ENCODE assay signal across 1 cellular context in the genomic region with DNA sequence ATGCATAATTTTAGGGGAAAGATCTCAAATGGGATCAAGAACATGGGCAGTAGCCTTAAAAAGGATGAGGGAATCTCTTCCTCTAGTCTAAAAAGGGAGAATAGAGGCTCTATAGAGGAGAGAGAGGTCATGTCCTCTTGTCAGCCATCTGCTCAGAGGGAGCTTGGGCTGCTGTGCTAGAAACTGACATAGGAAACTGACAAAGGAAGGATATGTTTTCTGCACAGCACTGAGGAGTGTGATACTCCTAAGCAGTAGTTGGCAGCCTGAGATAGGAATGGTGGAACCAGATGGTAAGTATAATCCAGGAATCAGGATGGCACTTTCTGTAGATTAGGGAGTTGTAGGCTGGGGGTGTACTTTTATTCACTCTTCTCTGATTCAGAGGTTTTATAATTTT.
TF ChIP-seq lines count a peak whose summit lies in the region.

No MANE protein-coding gene starts in this region.

TF ChIP-seq in HepG2, 621 proteins besides CTCF, POLR2A, EP300 and RAD21 (continued from another document):
- TF ChIP-seq YEATS2 (CRISPR knock-in tag; IDR thresholded peaks at IDR 0.05; ENCODE audit: borderline replicate concordance), result no peak
- TF ChIP-seq, protein P1, sequence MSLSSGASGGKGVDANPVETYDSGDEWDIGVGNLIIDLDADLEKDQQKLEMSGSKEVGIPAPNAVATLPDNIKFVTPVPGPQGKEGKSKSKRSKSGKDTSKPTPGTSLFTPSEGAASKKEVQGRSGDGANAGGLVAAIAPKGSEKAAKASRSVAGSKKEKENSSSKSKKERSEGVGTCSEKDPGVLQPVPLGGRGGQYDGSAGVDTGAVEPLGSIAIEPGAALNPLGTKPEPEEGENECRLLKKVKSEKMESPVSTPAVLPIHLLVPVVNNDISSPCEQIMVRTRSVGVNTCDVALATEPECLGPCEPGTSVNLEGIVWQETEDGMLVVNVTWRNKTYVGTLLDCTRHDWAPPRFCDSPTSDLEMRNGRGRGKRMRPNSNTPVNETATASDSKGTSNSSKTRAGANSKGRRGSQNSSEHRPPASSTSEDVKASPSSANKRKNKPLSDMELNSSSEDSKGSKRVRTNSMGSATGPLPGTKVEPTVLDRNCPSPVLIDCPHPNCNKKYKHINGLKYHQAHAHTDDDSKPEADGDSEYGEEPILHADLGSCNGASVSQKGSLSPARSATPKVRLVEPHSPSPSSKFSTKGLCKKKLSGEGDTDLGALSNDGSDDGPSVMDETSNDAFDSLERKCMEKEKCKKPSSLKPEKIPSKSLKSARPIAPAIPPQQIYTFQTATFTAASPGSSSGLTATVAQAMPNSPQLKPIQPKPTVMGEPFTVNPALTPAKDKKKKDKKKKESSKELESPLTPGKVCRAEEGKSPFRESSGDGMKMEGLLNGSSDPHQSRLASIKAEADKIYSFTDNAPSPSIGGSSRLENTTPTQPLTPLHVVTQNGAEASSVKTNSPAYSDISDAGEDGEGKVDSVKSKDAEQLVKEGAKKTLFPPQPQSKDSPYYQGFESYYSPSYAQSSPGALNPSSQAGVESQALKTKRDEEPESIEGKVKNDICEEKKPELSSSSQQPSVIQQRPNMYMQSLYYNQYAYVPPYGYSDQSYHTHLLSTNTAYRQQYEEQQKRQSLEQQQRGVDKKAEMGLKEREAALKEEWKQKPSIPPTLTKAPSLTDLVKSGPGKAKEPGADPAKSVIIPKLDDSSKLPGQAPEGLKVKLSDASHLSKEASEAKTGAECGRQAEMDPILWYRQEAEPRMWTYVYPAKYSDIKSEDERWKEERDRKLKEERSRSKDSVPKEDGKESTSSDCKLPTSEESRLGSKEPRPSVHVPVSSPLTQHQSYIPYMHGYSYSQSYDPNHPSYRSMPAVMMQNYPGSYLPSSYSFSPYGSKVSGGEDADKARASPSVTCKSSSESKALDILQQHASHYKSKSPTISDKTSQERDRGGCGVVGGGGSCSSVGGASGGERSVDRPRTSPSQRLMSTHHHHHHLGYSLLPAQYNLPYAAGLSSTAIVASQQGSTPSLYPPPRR (CRISPR knock-in tag; IDR thresholded peaks at IDR 0.05; ENCODE audit: borderline replicate concordance), result no peak
- no peak for TF ChIP-seq FOXO4 (CRISPR knock-in tag; conservative IDR thresholded peaks at IDR 0.05)
TF ChIP-seq in HepG2: peak in this region for 0.
